In the genomic region with DNA sequence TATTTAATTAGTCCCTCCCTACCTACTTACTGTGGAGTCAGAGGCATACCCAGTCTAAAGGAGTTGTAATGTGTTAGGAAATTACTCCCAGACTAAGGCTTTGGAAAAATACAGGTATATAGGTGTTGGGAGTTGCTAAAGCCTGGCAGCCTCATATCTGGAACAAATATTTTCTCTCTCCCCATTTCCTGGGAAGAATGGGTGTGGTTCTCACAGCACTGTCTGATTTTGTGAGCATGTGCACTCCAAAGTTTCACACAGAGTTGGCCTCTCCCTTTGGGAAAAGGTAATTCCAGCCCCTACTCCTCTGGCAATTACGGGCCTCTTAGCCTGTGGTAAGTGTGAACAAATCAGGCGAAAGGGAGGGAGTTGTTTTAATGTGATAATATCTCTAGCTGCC, we compare ENCODE assay signal across 21 cellular contexts.
DNase-seq lines count a peak whose midpoint lies in the region; ATAC-seq, FAIRE-seq and TF ChIP-seq lines count a peak whose summit lies in the region.
"Had no signal": no experiment of that assay in that cellular context is flagged by ENCODE, and none has a peak within 500 bp of the region (broad histone marks: within the 10 kb centered on the region; RNA-seq: fewer than 3 reads in every experiment).

No MANE protein-coding gene starts in this region.

- H3K4me1 ChIP-seq in mucosa of descending colon (ENCODE audit: low read depth): no peaks in the 10 kb centered on the region
- H3K4me1 ChIP-seq in stomach: peaks cover 0 to 14% (median 0%) of the 10 kb centered on the region in 4 donors
- no peaks in the 10 kb centered on the region for H3K4me1 ChIP-seq in naive thymus-derived CD4-positive, alpha-beta T cell (ENCODE audit: control insufficient read depth in 2 of 2, insufficient read depth in 2 of 2, low read length in 2 of 2)
- H3K4me1 ChIP-seq: A549, HAP-1 had no signal

- intact Hi-C loops in mucosa of descending colon (cut with DNase I, micrococcal nuclease) (no loop called here), stomach (cut with DNase I; ENCODE audit: low total_unique reads) (no loop called here)
- intact Hi-C loops in naive thymus-derived CD4-positive, alpha-beta T cell (cut with micrococcal nuclease): loop anchor here in 1 of 2 donors (10.0 kb wide), 1 partner anchor 324 kb away; no protein-coding TSS in a partner anchor
- intact Hi-C loops in activated CD4-positive, alpha-beta memory T cell treated with anti-CD3 and anti-CD28 coated beads for 36 hours (cut with micrococcal nuclease): no loop called here

- H3K36me3 ChIP-seq in mucosa of descending colon (ENCODE audit: low read depth): no peaks in the 10 kb centered on the region
- H3K36me3 ChIP-seq in stomach: no peaks in the 10 kb centered on the region
- H3K36me3 ChIP-seq in naive thymus-derived CD4-positive, alpha-beta T cell (ENCODE audit: control insufficient read depth in 2 of 3, insufficient read depth in 3 of 3, low read length in 3 of 3): no peaks in the 10 kb centered on the region
- H3K36me3 ChIP-seq: HAP-1 had no signal

- no peak for TF ChIP-seq EP300 in stomach (IDR thresholded peaks at IDR 0.05)

- POLR2A ChIA-PET in naive thymus-derived CD4-positive, alpha-beta T cell (lab: Charles Lee): interaction anchor here (3.0 kb wide), 1 partner anchor 183 kb away, joined by 11 read pairs; no protein-coding TSS in a partner anchor
- POLR2A ChIA-PET in activated CD4-positive, alpha-beta memory T cell treated with anti-CD3 and anti-CD28 coated beads for 36 hours (lab: Charles Lee): no interaction called here

- WGBS in stomach, 5 donors: 44 to 68% (median 57%) methylated on average over 2 of the region's 2 CpGs

- H3K27ac ChIP-seq in stomach: peak overlapping the region; percentile 23 to 64 (median 43)
- H3K27ac ChIP-seq in naive thymus-derived CD4-positive, alpha-beta T cell (ENCODE audit: low read depth, low read length): no peak overlapping the region
- H3K27ac ChIP-seq: A549 had no signal

- H3K9me3 ChIP-seq in mucosa of descending colon (no peaks in the 10 kb centered on the region), stomach (no peaks in the 10 kb centered on the region)
- H3K9me3 ChIP-seq in naive thymus-derived CD4-positive, alpha-beta T cell (ENCODE audit: control insufficient read depth in 2 of 3, low read length in 3 of 3): no peaks in the 10 kb centered on the region
- H3K9me3 ChIP-seq: A549, Caco-2, HAP-1 had no signal

- DNase-seq in NCI-H69 (lab: John Stamatoyannopoulos, UW): peak; percentile 11
- DNase-seq in mucosa of descending colon: no peak
- no peak for DNase-seq in stomach
- DNase-seq in naive thymus-derived CD4-positive, alpha-beta T cell: no peak
- no peak for DNase-seq in erythroblast (lab: John Stamatoyannopoulos, UW)
- no peak for DNase-seq in activated CD4-positive, alpha-beta memory T cell treated with anti-CD3 and anti-CD28 coated beads for 36 hours
- DNase-seq: 8988T; ACHN; C1 segment of cervical spinal cord; Caco-2; CD4-positive, alpha-beta memory T cell; DMS153; DND-41; GOT3; HFFc6 had no signal

- no peaks in the 10 kb centered on the region for H3K27me3 ChIP-seq in stomach
- no peaks in the 10 kb centered on the region for H3K27me3 ChIP-seq in naive thymus-derived CD4-positive, alpha-beta T cell (ENCODE audit: control insufficient read depth in 2 of 2, insufficient read depth in 2 of 2, low read length in 2 of 2)

- CTCF ChIA-PET in naive thymus-derived CD4-positive, alpha-beta T cell (lab: Charles Lee): no interaction called here
- CTCF ChIA-PET in activated CD4-positive, alpha-beta memory T cell treated with anti-CD3 and anti-CD28 coated beads for 36 hours (lab: Charles Lee): no interaction called here

- peaks cover 0 to 3% (median 0%) of the 10 kb centered on the region in 5 donors for H3K36me3 Mint-ChIP-seq in naive thymus-derived CD4-positive, alpha-beta T cell
- no peaks in the 10 kb centered on the region for H3K36me3 Mint-ChIP-seq in activated CD4-positive, alpha-beta memory T cell treated with anti-CD3 and anti-CD28 coated beads for 36 hours
- H3K36me3 Mint-ChIP-seq: CD4-positive, alpha-beta memory T cell had no signal

- TF ChIP-seq CTCF in mucosa of descending colon (IDR thresholded peaks at IDR 0.05) (no peak), stomach (IDR thresholded peaks at IDR 0.05) (no peak)

- no peak overlapping the region for H3K27ac Mint-ChIP-seq in naive thymus-derived CD4-positive, alpha-beta T cell
- no peak overlapping the region for H3K27ac Mint-ChIP-seq in activated CD4-positive, alpha-beta memory T cell treated with anti-CD3 and anti-CD28 coated beads for 36 hours
- H3K27ac Mint-ChIP-seq: CD4-positive, alpha-beta memory T cell; HFFc6 had no signal

- peak; percentile 60 for FAIRE-seq in colon (lab: Jason Lieb, UNC)
- FAIRE-seq: A549, G401.6, GM12892, H54 had no signal

- no peak overlapping the region for H3K4me3 ChIP-seq in mucosa of descending colon
- no peak overlapping the region for H3K4me3 ChIP-seq in stomach
- H3K4me3 ChIP-seq in naive thymus-derived CD4-positive, alpha-beta T cell (ENCODE audit: low read length): no peak overlapping the region
- H3K4me3 ChIP-seq: A549, HAP-1 had no signal

- peak; percentile 55 for ATAC-seq in mucosa of descending colon
- ATAC-seq in naive thymus-derived CD4-positive, alpha-beta T cell: no peak
- ATAC-seq: A549 had no signal

- no peak overlapping the region for H3K4me3 Mint-ChIP-seq in naive thymus-derived CD4-positive, alpha-beta T cell
- no peak overlapping the region for H3K4me3 Mint-ChIP-seq in activated CD4-positive, alpha-beta memory T cell treated with anti-CD3 and anti-CD28 coated beads for 36 hours
- H3K4me3 Mint-ChIP-seq: CD4-positive, alpha-beta memory T cell; HFFc6 had no signal

- H3K9me3 Mint-ChIP-seq in naive thymus-derived CD4-positive, alpha-beta T cell: no peaks in the 10 kb centered on the region
- no peaks in the 10 kb centered on the region for H3K9me3 Mint-ChIP-seq in activated CD4-positive, alpha-beta memory T cell treated with anti-CD3 and anti-CD28 coated beads for 36 hours
- H3K9me3 Mint-ChIP-seq: HFFc6 had no signal

- H3K27me3 Mint-ChIP-seq in naive thymus-derived CD4-positive, alpha-beta T cell: no peaks in the 10 kb centered on the region
- H3K27me3 Mint-ChIP-seq in activated CD4-positive, alpha-beta memory T cell treated with anti-CD3 and anti-CD28 coated beads for 36 hours: no peaks in the 10 kb centered on the region
- H3K27me3 Mint-ChIP-seq: CD4-positive, alpha-beta memory T cell had no signal

- no peak for TF ChIP-seq POLR2A in stomach (IDR thresholded peaks at IDR 0.05)
- TF ChIP-seq POLR2A in erythroblast (IDR thresholded peaks at IDR 0.05; ENCODE audit: low read length): no peak

- H3K4me1 Mint-ChIP-seq in naive thymus-derived CD4-positive, alpha-beta T cell: peaks cover 0 to 7% (median 4%) of the 10 kb centered on the region in 7 donors
- no peaks in the 10 kb centered on the region for H3K4me1 Mint-ChIP-seq in activated CD4-positive, alpha-beta memory T cell treated with anti-CD3 and anti-CD28 coated beads for 36 hours (ENCODE audit: low read depth)
